8 cellular contexts compared by ENCODE assay signal in genomic region chr17:66275651-66276050, GRCh38. TPM values are rescaled to one million over a fixed set of nuclear protein-coding genes. Genes with fewer than 3 reads are reported as not detected.
DNase-seq lines count a peak whose midpoint lies in the region; ATAC-seq and TF ChIP-seq lines count a peak whose summit lies in the region.
"Had no signal": no experiment of that assay in that cellular context is flagged by ENCODE, and none has a peak within 500 bp of the region (broad histone marks: within the 10 kb centered on the region; RNA-seq: fewer than 3 reads in every experiment).

No MANE protein-coding gene starts in this region.

- no peaks in the 10 kb centered on the region for H3K4me1 ChIP-seq in prostate gland (replicated peaks)

- no peak for TF ChIP-seq CTCF in choroid plexus epithelial cell (conservative IDR thresholded peaks at IDR 0.05; ENCODE audit: low read depth, low read length)
- no peak for TF ChIP-seq CTCF in prostate gland (IDR thresholded peaks at IDR 0.05)

- no peak for TF ChIP-seq POLR2A in prostate gland (IDR thresholded peaks at IDR 0.05)

- H3K9me3 ChIP-seq in MG63, result no peaks in the 10 kb centered on the region; the same call in 1 of the 2 replicates
- no peaks in the 10 kb centered on the region for H3K9me3 ChIP-seq in prostate gland

- no peaks in the 10 kb centered on the region for H3K36me3 ChIP-seq in MG63
- no peaks in the 10 kb centered on the region for H3K36me3 ChIP-seq in prostate gland

- peak; percentile 8 for DNase-seq in ELF-1 (ENCODE audit: low read depth, low spot score)
- DNase-seq in MG63, result peak; percentile 98
- peak; percentile 59 for DNase-seq in choroid plexus epithelial cell (ENCODE audit: low read depth)
- DNase-seq in prostate gland (ENCODE audit: low spot score), result peak; percentile 67
- no peak for DNase-seq in Kasumi-1 (lab: John Stamatoyannopoulos, UW)
- DNase-seq: activated effector memory CD4-positive, alpha-beta T cell treated with anti-CD3 and anti-CD28 coated beads, Interleukin-2, amount 50 U/mL, for 16 hours had no signal

- no peak overlapping the region for H3K27ac ChIP-seq in prostate gland

- H3K4me3 ChIP-seq in MG63, result no peak overlapping the region
- no peak overlapping the region for H3K4me3 ChIP-seq in choroid plexus epithelial cell (ENCODE audit: low read depth, low read length)
- H3K4me3 ChIP-seq in prostate gland, result no peak overlapping the region

- ATAC-seq in HG02678 (IDR thresholded peaks at IDR 0.05; ENCODE audit: unreplicated experiment) (no peak), GM18858 (IDR thresholded peaks at IDR 0.05; ENCODE audit: unreplicated experiment) (no peak)

- WGBS in prostate gland, result 59% methylated on average over 6 of the region's 6 CpGs

- H3K27me3 ChIP-seq in MG63 (no peaks in the 10 kb centered on the region), prostate gland (replicated peaks; ENCODE audit: insufficient read depth) (no peaks in the 10 kb centered on the region)

- intact Hi-C loops in prostate gland (cut with DNase I), result no loop called here

RNA-seq across cellular contexts. Expression of gene PRKCA, which starts 26.8 kb away (rescaled TPM):
- total RNA-seq in MG63 (2014; rRNA removed; shearing (Covaris generic); ENCODE audit: low replicate concordance), result 16.6 and 17.3 TPM in 2 replicates
- total RNA-seq in prostate gland, result 10 to 100 TPM in 1 of 2 donors, 1 to 10 TPM in 1; 8.3 to 26.5 TPM

RNA-seq across cellular contexts. Expression of gene APOH, which starts 46.4 kb away (rescaled TPM):
- total RNA-seq in MG63 (2014; rRNA removed; shearing (Covaris generic); ENCODE audit: low replicate concordance), result not detected in 2 replicates
- total RNA-seq in prostate gland, result not detected

Comparison
In these comparisons a context has a peak if more than half of its experiments do, and no peak if none do; other contexts are left out.
1. DNase-seq: peak in ELF-1 (single experiment), MG63 (single experiment), choroid plexus epithelial cell (single experiment) and prostate gland (single experiment); none in Kasumi-1 (0 of 2).